21 cellular contexts compared by ENCODE assay signal in genomic region chr19:54458648-54459281, GRCh38. TPM values are rescaled to one million over a fixed set of nuclear protein-coding genes. Genes with fewer than 3 reads are reported as not detected.
DNase-seq lines count a peak whose midpoint lies in the region; ATAC-seq, FAIRE-seq and TF ChIP-seq lines count a peak whose summit lies in the region.
"Had no signal": no experiment of that assay in that cellular context is flagged by ENCODE, and none has a peak within 500 bp of the region (broad histone marks: within the 10 kb centered on the region; RNA-seq: fewer than 3 reads in every experiment).

No MANE protein-coding gene starts in this region.

- H3K27me3 Mint-ChIP-seq in GM23338 (ENCODE audit: insufficient read depth, low read depth, poor library complexity) (peaks cover 14% of the 10 kb centered on the region), astrocyte (ENCODE audit: low read depth, unreplicated experiment) (no peaks in the 10 kb centered on the region)
- H3K27me3 Mint-ChIP-seq in natural killer cell treated with Interleukin-12 subunit alpha and Interleukin-12 subunit beta and Interleukin-15 and Interleukin-18, amount 100 ng/mL, for 72 hours = no peaks in the 10 kb centered on the region

- no peaks in the 10 kb centered on the region for H3K9me2 ChIP-seq in GM23338 (ENCODE audit: insufficient read depth)

- H3F3A ChIP-seq in GM23338 (replicated peaks; ENCODE audit: low read depth) = peaks cover 6% of the 10 kb centered on the region; the same call in 1 of the 2 replicates

- H3K4me3 ChIP-seq in BLaER1 (no peak overlapping the region), GM23338 (no peak overlapping the region), astrocyte (ENCODE audit: insufficient read depth, low read depth, low read length) (no peak overlapping the region)
- H3K4me3 ChIP-seq: left ventricle myocardium inferior had no signal

- H3K27ac Mint-ChIP-seq in GM23338 (peak overlapping the region; percentile 71), astrocyte (ENCODE audit: unreplicated experiment) (peak overlapping the region; percentile 41)
- peak overlapping the region; percentile 70 for H3K27ac Mint-ChIP-seq in natural killer cell treated with Interleukin-12 subunit alpha and Interleukin-12 subunit beta and Interleukin-15 and Interleukin-18, amount 100 ng/mL, for 72 hours

- ATAC-seq in GM23338 = no peak
- no peak for ATAC-seq in natural killer cell treated with Interleukin-12 subunit alpha and Interleukin-12 subunit beta and Interleukin-15 and Interleukin-18, amount 100 ng/mL, for 72 hours
- ATAC-seq in HG02759 (IDR thresholded peaks at IDR 0.05; ENCODE audit: unreplicated experiment) = no peak
- ATAC-seq in GM18519 (IDR thresholded peaks at IDR 0.05; ENCODE audit: low FRiP score, unreplicated experiment) = no peak
- no peak for ATAC-seq in HG03095 (IDR thresholded peaks at IDR 0.05; ENCODE audit: unreplicated experiment)

- TF ChIP-seq CTCF in GM23338 (conservative IDR thresholded peaks at IDR 0.05; ENCODE audit: low read depth in 2 of 2) (no peak), astrocyte (IDR thresholded peaks at IDR 0.05; ENCODE audit: insufficient read depth, low read depth, low read length) (no peak)

- no peak for DNase-seq in GM23338 (ENCODE audit: low spot score)
- no peak for DNase-seq in astrocyte (ENCODE audit: low read depth)
- DNase-seq in natural killer cell treated with Interleukin-12 subunit alpha and Interleukin-12 subunit beta and Interleukin-15 and Interleukin-18, amount 100 ng/mL, for 72 hours (ENCODE audit: low spot score) = no peak
- no peak for DNase-seq in stimulated activated CD4-positive, alpha-beta T cell treated with anti-CD3 and anti-CD28 coated beads, Interleukin-15, amount 100 ng/mL, for 24 hours
- DNase-seq: activated naive CD4-positive, alpha-beta T cell; caudate nucleus; foreskin melanocyte; GOT3; left ventricle myocardium inferior; NCI-H2171; NCI-H82; retina; RPMI8226; stimulated activated CD4-positive, alpha-beta T cell treated with anti-CD3 and anti-CD28 coated beads, Interleukin-1b, Interleukin-23, amount 100 ng/mL, for 48 hours; T-helper 1 cell had no signal

- H3K4me1 ChIP-seq in BLaER1 (peaks cover 42% of the 10 kb centered on the region), GM23338 (ENCODE audit: insufficient read depth) (peaks cover 3% of the 10 kb centered on the region; the same call in 1 of the 2 replicates), astrocyte (ENCODE audit: insufficient read depth, low read length) (peaks cover 13% of the 10 kb centered on the region)

- H3K79me2 ChIP-seq in GM23338 (replicated peaks; ENCODE audit: insufficient read depth) (peaks cover 3% of the 10 kb centered on the region; the same call in 1 of the 2 replicates), astrocyte (ENCODE audit: insufficient read depth, low read length) (peaks cover 77% of the 10 kb centered on the region)

- no peaks in the 10 kb centered on the region for H3K27me3 ChIP-seq in BLaER1
- H3K27me3 ChIP-seq in GM23338 (ENCODE audit: insufficient read depth) = no peaks in the 10 kb centered on the region
- H3K27me3 ChIP-seq in astrocyte (ENCODE audit: insufficient read depth, low read length) = no peaks in the 10 kb centered on the region

- H3K4me1 Mint-ChIP-seq in GM23338 (peaks cover 10% of the 10 kb centered on the region; the same call in 2 of the 3 replicates), astrocyte (ENCODE audit: low read depth, unreplicated experiment) (peaks cover 5% of the 10 kb centered on the region)
- H3K4me1 Mint-ChIP-seq in natural killer cell treated with Interleukin-12 subunit alpha and Interleukin-12 subunit beta and Interleukin-15 and Interleukin-18, amount 100 ng/mL, for 72 hours (ENCODE audit: low read depth in 2 of 2) = peaks cover 28% of the 10 kb centered on the region in 2 donors

- H3K4me3 Mint-ChIP-seq in GM23338 (no peak overlapping the region), astrocyte (ENCODE audit: unreplicated experiment) (peak overlapping the region; percentile 66)
- H3K4me3 Mint-ChIP-seq in natural killer cell treated with Interleukin-12 subunit alpha and Interleukin-12 subunit beta and Interleukin-15 and Interleukin-18, amount 100 ng/mL, for 72 hours = no peak overlapping the region

- H3K9ac ChIP-seq in BLaER1 (no peak overlapping the region), astrocyte (ENCODE audit: low read length) (no peak overlapping the region)

- H3K4me2 ChIP-seq in BLaER1 = peak overlapping the region; percentile 52
- no peak overlapping the region for H3K4me2 ChIP-seq in GM23338
- H3K4me2 ChIP-seq in astrocyte (ENCODE audit: low read length) = no peak overlapping the region

- peaks cover 70% of the 10 kb centered on the region for H3K36me3 Mint-ChIP-seq in GM23338 (ENCODE audit: low read depth)
- peaks cover 23% of the 10 kb centered on the region for H3K36me3 Mint-ChIP-seq in astrocyte (ENCODE audit: low read depth, unreplicated experiment)
- peaks cover 11% of the 10 kb centered on the region for H3K36me3 Mint-ChIP-seq in natural killer cell treated with Interleukin-12 subunit alpha and Interleukin-12 subunit beta and Interleukin-15 and Interleukin-18, amount 100 ng/mL, for 72 hours

- H3K9me3 ChIP-seq in BLaER1 (no peaks in the 10 kb centered on the region), astrocyte (ENCODE audit: insufficient read depth, low read depth, low read length) (no peaks in the 10 kb centered on the region)
- H3K9me3 ChIP-seq: left ventricle myocardium inferior had no signal

- H4K20me1 ChIP-seq in BLaER1 (peaks cover 89% of the 10 kb centered on the region), GM23338 (replicated peaks; ENCODE audit: insufficient read depth) (peaks cover 6% of the 10 kb centered on the region; the same call in 1 of the 2 replicates), astrocyte (ENCODE audit: insufficient read depth, low read length) (peaks cover 81% of the 10 kb centered on the region)

- H3K36me3 ChIP-seq in BLaER1 (peaks cover 83% of the 10 kb centered on the region), GM23338 (ENCODE audit: insufficient read depth) (peaks cover 20% of the 10 kb centered on the region), astrocyte (ENCODE audit: insufficient read depth, low read length) (peaks cover 22% of the 10 kb centered on the region)

- H3K27ac ChIP-seq in BLaER1 (no peak overlapping the region), GM23338 (ENCODE audit: low read depth) (no peak overlapping the region), astrocyte (ENCODE audit: low read depth, low read length) (no peak overlapping the region)
- H3K27ac ChIP-seq: left ventricle myocardium inferior, VCaP had no signal

- no peak for FAIRE-seq in astrocyte (lab: Jason Lieb, UNC)

- H3K9me3 Mint-ChIP-seq in GM23338 (peaks cover 2% of the 10 kb centered on the region; the same call in 1 of the 3 replicates), astrocyte (ENCODE audit: unreplicated experiment) (no peaks in the 10 kb centered on the region)
- no peaks in the 10 kb centered on the region for H3K9me3 Mint-ChIP-seq in natural killer cell treated with Interleukin-12 subunit alpha and Interleukin-12 subunit beta and Interleukin-15 and Interleukin-18, amount 100 ng/mL, for 72 hours

- H2AFZ ChIP-seq in GM23338 = no peak overlapping the region
- H2AFZ ChIP-seq in astrocyte (ENCODE audit: low read depth, low read length) = no peak overlapping the region

TF ChIP-seq in GM23338, 12 proteins besides CTCF, POLR2A, EP300 and RAD21 (continues in another document):
- TF ChIP-seq EZH2 (IDR thresholded peaks at IDR 0.05; ENCODE audit: low read depth, unreplicated experiment) (no peak), STAT1 (IDR thresholded peaks at IDR 0.05; ENCODE audit: unreplicated experiment) (no peak), EZH2phosphoT487 (IDR thresholded peaks at IDR 0.05; ENCODE audit: unreplicated experiment) (no peak), JUNB (IDR thresholded peaks at IDR 0.05; ENCODE audit: unreplicated experiment) (no peak)

RNA-seq across cellular contexts. Expression of gene LENG9, which starts 4.8 kb away (rescaled TPM):
- 3.3 and 6.4 TPM in 2 replicates for total RNA-seq in GM23338 (2014; rRNA removed; shearing (Covaris generic))
- polyA plus RNA-seq in GM23338 (2016; fragmentation: Nextera tagmentation; extraction: Ambion mirVana) = 0.26 and 0.52 TPM in 2 replicates
- total RNA-seq in astrocyte = 3.7 and 3.8 TPM in 2 replicates
- total RNA-seq in natural killer cell treated with Interleukin-12 subunit alpha and Interleukin-12 subunit beta and Interleukin-15 and Interleukin-18, amount 100 ng/mL, for 72 hours = 1 to 10 TPM; 6.0 to 9.9 TPM

RNA-seq across cellular contexts. Expression of gene LENG8, which starts 9.8 kb away (rescaled TPM):
- 45.6 and 74.3 TPM in 2 replicates for total RNA-seq in GM23338 (2014; rRNA removed; shearing (Covaris generic))
- polyA plus RNA-seq in GM23338 (2016; fragmentation: Nextera tagmentation; extraction: Ambion mirVana) = 41.2 and 42.1 TPM in 2 replicates
- total RNA-seq in astrocyte = 193 and 201 TPM in 2 replicates
- 100 to 1,000 TPM; 205 to 292 TPM for total RNA-seq in natural killer cell treated with Interleukin-12 subunit alpha and Interleukin-12 subunit beta and Interleukin-15 and Interleukin-18, amount 100 ng/mL, for 72 hours

RNA-seq across cellular contexts. Expression of gene CDC42EP5, which starts 14.3 kb away (rescaled TPM):
- 0.35 and 3.4 TPM in 2 replicates for total RNA-seq in GM23338 (2014; rRNA removed; shearing (Covaris generic))
- 1.4 and 2.3 TPM in 2 replicates for polyA plus RNA-seq in GM23338 (2016; fragmentation: Nextera tagmentation; extraction: Ambion mirVana)
- 57.9 and 64.2 TPM in 2 replicates for total RNA-seq in astrocyte
- not detected for total RNA-seq in natural killer cell treated with Interleukin-12 subunit alpha and Interleukin-12 subunit beta and Interleukin-15 and Interleukin-18, amount 100 ng/mL, for 72 hours

RNA-seq across cellular contexts. Expression of gene TTYH1, which starts 43.5 kb away (rescaled TPM):
- total RNA-seq in GM23338 (2014; rRNA removed; shearing (Covaris generic)) = 31.8 and 40.8 TPM in 2 replicates
- 18.2 and 21.5 TPM in 2 replicates for polyA plus RNA-seq in GM23338 (2016; fragmentation: Nextera tagmentation; extraction: Ambion mirVana)
- total RNA-seq in astrocyte = 8.4 and 12.6 TPM in 2 replicates
- under 1 TPM; 0.31 to 0.73 TPM for total RNA-seq in natural killer cell treated with Interleukin-12 subunit alpha and Interleukin-12 subunit beta and Interleukin-15 and Interleukin-18, amount 100 ng/mL, for 72 hours
- total RNA-seq: LHCN-M2 had no signal

RNA-seq across cellular contexts. Expression of gene LAIR2, which starts 43.9 kb away (rescaled TPM):
- not detected in 2 replicates for total RNA-seq in GM23338 (2014; rRNA removed; shearing (Covaris generic))
- polyA plus RNA-seq in GM23338 (2016; fragmentation: Nextera tagmentation; extraction: Ambion mirVana) = not detected in 2 replicates
- not detected in 2 replicates for total RNA-seq in astrocyte
- 10 to 100 TPM; 18.4 to 48.0 TPM for total RNA-seq in natural killer cell treated with Interleukin-12 subunit alpha and Interleukin-12 subunit beta and Interleukin-15 and Interleukin-18, amount 100 ng/mL, for 72 hours
- total RNA-seq: left ventricle myocardium inferior, LHCN-M2 had no signal

Comparison
In these comparisons a context has a peak if more than half of its experiments do, and no peak if none do; other contexts are left out.
1. RNA of gene CDC42EP5, which starts 14.3 kb away (total RNA-seq): 57.9 to 64.2 TPM in astrocyte; 0.35 to 3.4 TPM in GM23338 and not detected in natural killer cell treated with Interleukin-12 subunit alpha and Interleukin-12 subunit beta and Interleukin-15 and Interleukin-18, amount 100 ng/mL, for 72 hours; every median in the first group is over 10 times any median in the second.
2. Peak in every context shown above with its lines, with median percentiles within 50 percentile points of each other: H3K27ac Mint-ChIP-seq.